In genomic region chr9:34646211-34647083, GRCh38 we compare ENCODE assay signal across 8 cellular contexts. TPM values are rescaled to one million over a fixed set of nuclear protein-coding genes. Genes with fewer than 3 reads are reported as not detected.
DNase-seq lines count a peak whose midpoint lies in the region; ATAC-seq, FAIRE-seq and TF ChIP-seq lines count a peak whose summit lies in the region.

Gene GALT (plus strand): TSS chr9:34646675. CDS start chr9:34646705, 30 bp downstream.

- H3K27ac Mint-ChIP-seq in T-cell (peak within 1 kb of the TSS; percentile 89 to 90), type B pancreatic cell (peak within 1 kb of the TSS; percentile 80)

- POLR2A ChIA-PET in T-cell (lab: Charles Lee), result interaction anchor here in 1 of 2 donors (1.3 to 1.6 kb wide), 2 partner anchors 9 to 19 kb away, joined by 4 to 5 read pairs; partner anchors contain the start of gene SIGMAR1

- H3K4me3 Mint-ChIP-seq in T-cell, result peak within 1 kb of the TSS; percentile 91 to 95 (median 94)
- H3K4me3 Mint-ChIP-seq in type B pancreatic cell, result peak within 1 kb of the TSS; percentile 92

- FAIRE-seq in GM12891 (lab: Jason Lieb, UNC), result peak; percentile 97

- H3K36me3 Mint-ChIP-seq in T-cell, result peaks cover 21% of the 10 kb centered on the region
- H3K36me3 Mint-ChIP-seq in type B pancreatic cell, result peaks cover 9% of the 10 kb centered on the region

- ATAC-seq in HG02763 (IDR thresholded peaks at IDR 0.05; ENCODE audit: unreplicated experiment) (peak; percentile 80), T-cell (replicated peaks in 1 of 4) (peak; percentile 89 to 93 (median 90))

- H3K27me3 Mint-ChIP-seq in T-cell (no peaks in the 10 kb centered on the region), type B pancreatic cell (no peaks in the 10 kb centered on the region)

- WGBS in adipose tissue, 3 donors, result 4 to 6% (median 5%) methylated on average over 43 of the region's 43 CpGs

- TF ChIP-seq CTCF in type B pancreatic cell (conservative IDR thresholded peaks at IDR 0.05), result peak; percentile 56

- DNase-seq in GM12891 (ENCODE audit: insufficient read length, low spot score) (peak; percentile 96), NCI-H1417 (lab: John Stamatoyannopoulos, UW) (peak; percentile 88 to 93 (median 89)), T-cell (peak; percentile 72 to 98 (median 93)), cardiac septum (ENCODE audit: low spot score) (peak; percentile 99), posterior cingulate gyrus (peak; percentile 79 to 98 (median 92)), type B pancreatic cell (ENCODE audit: extremely low spot score, unreplicated experiment) (peak; percentile 94)

- no peaks in the 10 kb centered on the region for H3K9me3 Mint-ChIP-seq in T-cell
- H3K9me3 Mint-ChIP-seq in type B pancreatic cell, result no peaks in the 10 kb centered on the region

- intact Hi-C loops in cardiac septum (cut with DNase I) (loop anchor here (5.0 kb wide), 2 partner anchors 34 to 56 kb away; partner anchors contain the start of gene RPP25L), posterior cingulate gyrus (cut with DNase I) (no loop called here)

- no peak within 1 kb of the TSS for H3K27ac ChIP-seq in adipose tissue (ENCODE audit: low read depth, low read length)

- TF ChIP-seq POLR2A in GM12891 (IDR thresholded peaks at IDR 0.05; ENCODE audit: low read depth, low read length), result no peak

- H3K4me1 Mint-ChIP-seq in T-cell (peaks cover 26 to 43% (median 31%) of the 10 kb centered on the region in 3 donors), type B pancreatic cell (ENCODE audit: unreplicated experiment) (peaks cover 25% of the 10 kb centered on the region)

- CTCF ChIA-PET in T-cell (lab: Charles Lee), result interaction anchor here (0.5 to 5.4 kb wide), 15 partner anchors 9 to 993 kb away, joined by 3 to 39 read pairs (median 5); partner anchors contain the start of genes CCL27 (in 1 of the 2), DCTN3 (in 1 of the 2) and SIGMAR1 (in 1 of the 2)

TF ChIP-seq in GM12891, 5 proteins besides CTCF, POLR2A, EP300 and RAD21:
- no peak for TF ChIP-seq SPI1 (IDR thresholded peaks at IDR 0.05; ENCODE audit: low read depth, low read length)
- TF ChIP-seq POU2F2 (IDR thresholded peaks at IDR 0.05; ENCODE audit: low read depth, low read length), result no peak
- peak; percentile 73; the same call in 1 of the 2 replicates for TF ChIP-seq TAF1 (IDR thresholded peaks at IDR 0.05; ENCODE audit: low read depth, low read length)
- TF ChIP-seq POLR2AphosphoS5 (IDR thresholded peaks at IDR 0.05; ENCODE audit: low read depth, low read length), result 0 out of 2 replicates have a peak, but pooled peaks have one; percentile 42

RNA-seq across cellular contexts. Expression of gene GALT, which starts in this region (rescaled TPM):
- 18.2 TPM for polyA plus RNA-seq in GM12891 (2012; ENCODE audit: low read depth, missing spikeins)
- total RNA-seq in T-cell (100 to 1,000 TPM; 177 to 255 (median 215) TPM), cardiac septum (42.4 TPM), type B pancreatic cell (ENCODE audit: low replicate concordance) (48.8 and 70.5 TPM in 2 replicates)
- 10 to 100 TPM; 18.5 to 35.9 (median 26.6) TPM for polyA plus RNA-seq in adipose tissue
